Comparison of ENCODE assay signal across 17 cellular contexts in the genomic region with DNA sequence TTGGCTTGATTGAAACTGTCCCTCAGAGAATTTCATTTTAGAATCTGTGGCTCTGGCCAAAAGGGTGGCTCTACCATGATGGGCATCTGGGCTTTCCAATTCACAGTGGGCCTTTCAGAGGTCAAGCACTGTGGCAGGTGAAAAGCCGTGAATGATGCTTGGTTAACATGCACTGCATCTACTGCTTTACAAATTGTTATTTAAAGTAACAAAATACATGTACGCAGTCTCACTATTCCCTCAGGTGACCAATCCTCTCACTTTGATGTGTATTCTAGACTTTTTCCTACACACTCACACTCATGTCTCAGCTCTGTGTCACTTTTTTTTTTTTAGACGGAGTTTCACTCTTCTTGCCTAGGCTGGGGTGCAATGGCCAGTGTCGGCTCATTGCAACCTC.
"Had no signal": no experiment of that assay in that cellular context is flagged by ENCODE, and none has a peak within 500 bp of the region (broad histone marks: within the 10 kb centered on the region; RNA-seq: fewer than 3 reads in every experiment).

No MANE protein-coding gene starts in this region.

- H3K4me3 ChIP-seq: ascending aorta, dorsolateral prefrontal cortex, mucosa of descending colon, right atrium auricular region, smooth muscle cell, transverse colon had no signal

- H3K27ac ChIP-seq: ascending aorta, neutrophil, right atrium auricular region had no signal

- H3K9me3 ChIP-seq: ascending aorta, mucosa of descending colon, neutrophil, right atrium auricular region, transverse colon had no signal

- H3K36me3 ChIP-seq: ascending aorta, neutrophil, right atrium auricular region, transverse colon had no signal

- H3K27me3 ChIP-seq: ascending aorta, dorsolateral prefrontal cortex, neutrophil, right atrium auricular region, transverse colon had no signal

- H3K4me2 ChIP-seq: smooth muscle cell had no signal

- ATAC-seq: activated naive CD8-positive, alpha-beta T cell treated with anti-CD3 and anti-CD28 coated beads, Interleukin-2, amount 50 U/mL, for 24 hours; activated T-cell treated with anti-CD3 and anti-CD28 coated beads, Interleukin-2, amount 50 U/mL, for 72 hours; left cardiac atrium; mucosa of descending colon; naive thymus-derived CD8-positive, alpha-beta T cell had no signal

- DNase-seq: activated CD4-positive, alpha-beta T cell treated with anti-CD3 and anti-CD28 coated beads for 1 hour; activated CD4-positive, alpha-beta T cell treated with anti-CD3 and anti-CD28 coated beads, Interleukin-2, amount 50 U/mL, for 48 hours; activated naive CD4-positive, alpha-beta T cell treated with Interleukin-2 at 50 U/mL for 16 hours; activated naive CD8-positive, alpha-beta T cell treated with anti-CD3 and anti-CD28 coated beads, Interleukin-2, amount 50 U/mL, for 24 hours; activated T-cell treated with anti-CD3 and anti-CD28 coated beads, Interleukin-2, amount 50 U/mL, for 72 hours; left cardiac atrium; mucosa of descending colon; naive thymus-derived CD8-positive, alpha-beta T cell; stimulated activated naive CD4-positive, alpha-beta T cell; substantia nigra; T-helper 9 cell; transverse colon had no signal
